In the genomic region with DNA sequence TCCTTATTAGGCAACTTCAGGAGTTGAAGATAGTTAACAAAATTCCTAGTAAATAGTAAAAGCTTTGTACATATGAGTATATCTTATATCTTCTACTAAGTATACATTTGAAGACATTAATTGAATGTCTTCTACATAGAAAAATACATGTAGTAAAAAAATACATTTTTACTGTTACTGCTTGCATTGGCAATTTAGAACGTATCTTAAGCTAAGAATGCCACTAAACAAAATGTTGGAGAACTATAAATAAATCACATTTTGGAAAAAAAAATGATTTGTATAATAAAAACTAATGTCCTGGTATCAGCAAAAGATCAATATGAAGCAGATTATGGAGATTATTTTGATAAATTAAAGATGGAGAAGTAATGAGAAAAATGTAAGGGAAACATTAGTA, we compare ENCODE assay signal across 29 cellular contexts.
"Had no signal": no experiment of that assay in that cellular context is flagged by ENCODE, and none has a peak within 500 bp of the region (broad histone marks: within the 10 kb centered on the region; RNA-seq: fewer than 3 reads in every experiment).

No MANE protein-coding gene starts in this region.

- H3K9me3 ChIP-seq: SJSA1, SK-N-SH had no signal

- H3K36me3 ChIP-seq: SJSA1 had no signal

- H2AFZ ChIP-seq: PC-9 had no signal

- H3K4me2 ChIP-seq: PC-9, SK-N-SH had no signal

- FAIRE-seq: RCC 7860 had no signal

- H3K4me1 ChIP-seq: SJSA1 had no signal

- DNase-seq: MM.1S, MV-4-11, NCI-H1092, NCI-H1105, NCI-H1436, NCI-H146, NCI-H1694, NCI-H187, NCI-H1930, NCI-H2029 treated with DMSO at 0.1 percent for 48 hours, NCI-H2081 treated with DMSO at 0.1 percent for 48 hours, NCI-H2107, NCI-H2171, NCI-H226, NCI-H446 treated with DMSO at 0.1 percent for 48 hours, NCI-H510A, NCI-H524, NCI-H69, NCI-H748 treated with DMSO at 0.1 percent for 48 hours, NCI-H82, PC-9, Right ventricle myocardium superior, SHP77 treated with DMSO at 0.1 percent for 48 hours, SK-N-SH, SW 1271, T-helper 1 cell had no signal

- H3K27ac ChIP-seq: PC-9, SJSA1 had no signal

- ATAC-seq: Panc1 had no signal

- H3K27me3 ChIP-seq: SJSA1 had no signal

- H3K9ac ChIP-seq: SK-N-SH had no signal

- H3K4me3 ChIP-seq: PC-9, SJSA1 had no signal
